In genomic region chr17:43125133-43125966, GRCh38 we compare ENCODE assay signal across 8 cellular contexts. TPM values are rescaled to one million over a fixed set of nuclear protein-coding genes. Genes with fewer than 3 reads are reported as not detected.
DNase-seq lines count a peak whose midpoint lies in the region; ATAC-seq lines count a peak whose summit lies in the region.

Gene BRCA1, minus strand, starts transcription at chr17:43125364. Its CDS starts 1,268 bp downstream, at chr17:43124096.

- H3K9ac ChIP-seq in BLaER1 = peak within 1 kb of the TSS; percentile 85

- H4K20me1 ChIP-seq in BLaER1 = no peaks in the 10 kb centered on the region

- peak within 1 kb of the TSS; percentile 84 for H3K4me3 ChIP-seq in BLaER1

- H3K4me1 ChIP-seq in BLaER1 = peaks cover 44% of the 10 kb centered on the region

- peak; percentile 100 for DNase-seq in NCI-H69 (lab: John Stamatoyannopoulos, UW)
- peak; percentile 98 for DNase-seq in activated CD4-positive, alpha-beta T cell treated with anti-CD3 and anti-CD28 coated beads, Interleukin-2, amount 10 ng/mL, durations not matched to agents 7 days and 5 days
- peak; percentile 95 for DNase-seq in left lobe of liver (ENCODE audit: low spot score)
- DNase-seq in stimulated activated CD4-positive, alpha-beta T cell treated with anti-CD3 and anti-CD28 coated beads, Interleukin-2, amount 100 ng/mL, for 4 hours (ENCODE audit: low read depth) = peak; percentile 90

- peak within 1 kb of the TSS; percentile 78 for H3K27ac ChIP-seq in BLaER1

- peaks cover 7% of the 10 kb centered on the region; the same call in 1 of the 2 replicates for H3K9me3 ChIP-seq in BLaER1

- peaks cover 35% of the 10 kb centered on the region for H3K4me1 Mint-ChIP-seq in activated CD4-positive, alpha-beta T cell treated with anti-CD3 and anti-CD28 coated beads, Interleukin-2, amount 10 ng/mL, durations not matched to agents 7 days and 5 days
- peaks cover 49% of the 10 kb centered on the region for H3K4me1 Mint-ChIP-seq in dendritic cell treated with granulocyte-macrophage colony-stimulating factor and Interleukin-4, amounts not matched to agents 40 ng/mL and 50 ng/mL, for 4 days (ENCODE audit: low read depth)

- H3K4me2 ChIP-seq in BLaER1 = peak within 1 kb of the TSS; percentile 88

- H3K9me3 Mint-ChIP-seq in activated CD4-positive, alpha-beta T cell treated with anti-CD3 and anti-CD28 coated beads, Interleukin-2, amount 10 ng/mL, durations not matched to agents 7 days and 5 days = no peaks in the 10 kb centered on the region
- no peaks in the 10 kb centered on the region for H3K9me3 Mint-ChIP-seq in dendritic cell treated with granulocyte-macrophage colony-stimulating factor and Interleukin-4, amounts not matched to agents 40 ng/mL and 50 ng/mL, for 4 days

- H3K4me3 Mint-ChIP-seq in activated CD4-positive, alpha-beta T cell treated with anti-CD3 and anti-CD28 coated beads, Interleukin-2, amount 10 ng/mL, durations not matched to agents 7 days and 5 days = peak within 1 kb of the TSS; percentile 96
- H3K4me3 Mint-ChIP-seq in dendritic cell treated with granulocyte-macrophage colony-stimulating factor and Interleukin-4, amounts not matched to agents 40 ng/mL and 50 ng/mL, for 4 days = peak within 1 kb of the TSS; percentile 96

- H3K36me3 ChIP-seq in BLaER1 = peaks cover 38% of the 10 kb centered on the region

- peak within 1 kb of the TSS; percentile 97 for H3K27ac Mint-ChIP-seq in activated CD4-positive, alpha-beta T cell treated with anti-CD3 and anti-CD28 coated beads, Interleukin-2, amount 10 ng/mL, durations not matched to agents 7 days and 5 days
- H3K27ac Mint-ChIP-seq in dendritic cell treated with granulocyte-macrophage colony-stimulating factor and Interleukin-4, amounts not matched to agents 40 ng/mL and 50 ng/mL, for 4 days = peak within 1 kb of the TSS; percentile 76

- CTCF ChIA-PET in activated CD4-positive, alpha-beta T cell treated with anti-CD3 and anti-CD28 coated beads, Interleukin-2, amount 10 ng/mL, durations not matched to agents 7 days and 5 days (lab: Charles Lee) = interaction anchor here (0.6 to 0.9 kb wide), 3 partner anchors 12 to 280 kb away, joined by 3 read pairs; no protein-coding TSS in a partner anchor

- ATAC-seq in GM19328 (IDR thresholded peaks at IDR 0.05; ENCODE audit: unreplicated experiment) = peak; percentile 94
- peak; percentile 91 for ATAC-seq in HG03520 (IDR thresholded peaks at IDR 0.05; ENCODE audit: unreplicated experiment)
- peak; percentile 95 for ATAC-seq in left lobe of liver

- intact Hi-C loops in dendritic cell treated with granulocyte-macrophage colony-stimulating factor and Interleukin-4, amounts not matched to agents 40 ng/mL and 50 ng/mL, for 4 days (cut with micrococcal nuclease) = loop anchor here (1.0 to 5.0 kb wide), 2 partner anchors 45 to 103 kb away; partner anchors contain the start of gene VAT1

- POLR2A ChIA-PET in activated CD4-positive, alpha-beta T cell treated with anti-CD3 and anti-CD28 coated beads, Interleukin-2, amount 10 ng/mL, durations not matched to agents 7 days and 5 days (lab: Charles Lee) = interaction anchor here (0.6 to 0.9 kb wide), 5 partner anchors 45 to 235 kb away, joined by 3 to 8 read pairs (median 3); partner anchors contain the start of genes IFI35 and TMEM106A

- H3K36me3 Mint-ChIP-seq in activated CD4-positive, alpha-beta T cell treated with anti-CD3 and anti-CD28 coated beads, Interleukin-2, amount 10 ng/mL, durations not matched to agents 7 days and 5 days (ENCODE audit: low read depth) = peaks cover 29% of the 10 kb centered on the region
- peaks cover 45% of the 10 kb centered on the region for H3K36me3 Mint-ChIP-seq in dendritic cell treated with granulocyte-macrophage colony-stimulating factor and Interleukin-4, amounts not matched to agents 40 ng/mL and 50 ng/mL, for 4 days (ENCODE audit: low read depth)

- no peaks in the 10 kb centered on the region for H3K27me3 ChIP-seq in BLaER1

- H3K27me3 Mint-ChIP-seq in activated CD4-positive, alpha-beta T cell treated with anti-CD3 and anti-CD28 coated beads, Interleukin-2, amount 10 ng/mL, durations not matched to agents 7 days and 5 days = no peaks in the 10 kb centered on the region
- H3K27me3 Mint-ChIP-seq in dendritic cell treated with granulocyte-macrophage colony-stimulating factor and Interleukin-4, amounts not matched to agents 40 ng/mL and 50 ng/mL, for 4 days = no peaks in the 10 kb centered on the region

RNA-seq across cellular contexts. Expression of gene BRCA1, which starts in this region (rescaled TPM):
- total RNA-seq in activated CD4-positive, alpha-beta T cell treated with anti-CD3 and anti-CD28 coated beads, Interleukin-2, amount 10 ng/mL, durations not matched to agents 7 days and 5 days = 10 to 100 TPM; 67.4 to 76.0 TPM
- 7.8 TPM for total RNA-seq in left lobe of liver

Comparison
In these comparisons a context has a peak if more than half of its experiments do, and no peak if none do; other contexts are left out.
1. Peak in every context shown above with its lines: DNase-seq, ATAC-seq, H3K4me3 ChIP-seq and H3K27ac ChIP-seq.